In genomic region chr2:65231121-65231520, GRCh38 we compare ENCODE assay signal across 13 cellular contexts. TPM values are rescaled to one million over a fixed set of nuclear protein-coding genes. Genes with fewer than 3 reads are reported as not detected.
DNase-seq lines count a peak whose midpoint lies in the region; ATAC-seq and TF ChIP-seq lines count a peak whose summit lies in the region.
"Had no signal": no experiment of that assay in that cellular context is flagged by ENCODE, and none has a peak within 500 bp of the region (broad histone marks: within the 10 kb centered on the region; RNA-seq: fewer than 3 reads in every experiment).

No MANE protein-coding gene starts in this region.

- H3K4me1 Mint-ChIP-seq in CD14-positive monocyte (peaks cover 54% of the 10 kb centered on the region), memory B cell (peaks cover 29% of the 10 kb centered on the region)

- POLR2A ChIA-PET in HEK293T (lab: Yijun Ruan, JAX): no interaction called here

- ATAC-seq in memory B cell (ENCODE audit: low read depth): no peak
- no peak for ATAC-seq in GM18517 (IDR thresholded peaks at IDR 0.05; ENCODE audit: unreplicated experiment)
- ATAC-seq in GM21360 (IDR thresholded peaks at IDR 0.05; ENCODE audit: unreplicated experiment): no peak

- no peak overlapping the region for H3K9ac ChIP-seq in adipocyte (ENCODE audit: low read length)

- TF ChIP-seq CTCF in CD14-positive monocyte (IDR thresholded peaks at IDR 0.05): no peak

- H3K4me1 ChIP-seq in adipocyte (ENCODE audit: control insufficient read depth, insufficient read depth, low read length): peaks cover 52% of the 10 kb centered on the region

- H3K27me3 ChIP-seq in adipocyte (replicated peaks; ENCODE audit: control insufficient read depth, insufficient read depth, low read length): no peaks in the 10 kb centered on the region

- H3K4me3 ChIP-seq in adipocyte (ENCODE audit: low read length): peak overlapping the region; percentile 1
- H3K4me3 ChIP-seq: left ventricle myocardium inferior, PC-9 had no signal

- CTCF ChIA-PET in HEK293T (lab: Yijun Ruan, JAX): no interaction called here

- peaks cover 0 to 2% (median 0%) of the 10 kb centered on the region in 7 donors for H3K9me3 Mint-ChIP-seq in CD14-positive monocyte
- no peaks in the 10 kb centered on the region for H3K9me3 Mint-ChIP-seq in memory B cell

- H3K36me3 Mint-ChIP-seq in CD14-positive monocyte: peaks cover 17 to 34% of the 10 kb centered on the region in 2 donors
- H3K36me3 Mint-ChIP-seq in memory B cell: peaks cover 8% of the 10 kb centered on the region

- intact Hi-C loops in CD14-positive monocyte (cut with micrococcal nuclease): no loop called here

- H3K36me3 ChIP-seq in adipocyte (ENCODE audit: control insufficient read depth, insufficient read depth, low read length, severe bottlenecking): no peaks in the 10 kb centered on the region

- H3K27ac Mint-ChIP-seq in CD14-positive monocyte: peak overlapping the region in 5 of 7 donors; percentile 63 to 94 (median 89)
- H3K27ac Mint-ChIP-seq in memory B cell: peak overlapping the region; percentile 31

- H3K27me3 Mint-ChIP-seq in CD14-positive monocyte (ENCODE audit: low read depth in 3 of 3): peaks cover 0 to 4% (median 0%) of the 10 kb centered on the region in 3 donors
- H3K27me3 Mint-ChIP-seq in memory B cell: no peaks in the 10 kb centered on the region

- H3K9me3 ChIP-seq in adipocyte (ENCODE audit: control insufficient read depth, low read length): no peaks in the 10 kb centered on the region
- H3K9me3 ChIP-seq: left ventricle myocardium inferior had no signal

- H3K4me3 Mint-ChIP-seq in CD14-positive monocyte: no peak overlapping the region
- H3K4me3 Mint-ChIP-seq in memory B cell: peak overlapping the region; percentile 29

- DNase-seq in CD14-positive monocyte (ENCODE audit: low spot score) (no peak), HT1080 (ENCODE audit: low read depth) (peak; percentile 12), adipocyte (ENCODE audit: low read depth) (peak; percentile 75), memory B cell (ENCODE audit: low spot score in 2 of 2) (no peak), HEK293T (ENCODE audit: extremely low spot score) (no peak)
- DNase-seq in stimulated activated naive CD4-positive, alpha-beta T cell (lab: John Stamatoyannopoulos, UW): no peak
- DNase-seq: GDM1; left ventricle myocardium inferior; NCI-H1105; stimulated activated naive CD4-positive, alpha-beta T cell treated with Interleukin-2 at 50 U/mL for 16 hours had no signal

TF ChIP-seq in HEK293T, 16 proteins besides CTCF, POLR2A, EP300 and RAD21:
- no peak for TF ChIP-seq BHLHE40 (IDR thresholded peaks at IDR 0.05; ENCODE audit: borderline replicate concordance)
- TF ChIP-seq ELF4 (IDR thresholded peaks at IDR 0.05): no peak
- TF ChIP-seq CTBP1 (IDR thresholded peaks at IDR 0.05; ENCODE audit: borderline replicate concordance): no peak
- TF ChIP-seq TARDBP (IDR thresholded peaks at IDR 0.05): no peak
- TF ChIP-seq FOXK2 (IDR thresholded peaks at IDR 0.05): no peak
- TF ChIP-seq NFRKB (IDR thresholded peaks at IDR 0.05): no peak
- TF ChIP-seq ZNF384 (IDR thresholded peaks at IDR 0.05): no peak
- TF ChIP-seq PKNOX1 (IDR thresholded peaks at IDR 0.05): no peak
- no peak for TF ChIP-seq SP1 (IDR thresholded peaks at IDR 0.05)
- no peak for TF ChIP-seq HDGF (IDR thresholded peaks at IDR 0.05; ENCODE audit: borderline replicate concordance)
- no peak for TF ChIP-seq ARNT (IDR thresholded peaks at IDR 0.05)
- no peak for TF ChIP-seq SUZ12 (IDR thresholded peaks at IDR 0.05)
- no peak for TF ChIP-seq LEF1 (IDR thresholded peaks at IDR 0.05; ENCODE audit: borderline replicate concordance)
- no peak for TF ChIP-seq FOXA1 (IDR thresholded peaks at IDR 0.05)
- no peak for TF ChIP-seq FOXM1 (IDR thresholded peaks at IDR 0.05; ENCODE audit: borderline replicate concordance)
- no peak for TF ChIP-seq L3MBTL2 (conservative IDR thresholded peaks at IDR 0.05)

RNA-seq across cellular contexts. Expression of gene ACTR2, which starts 3.5 kb away (rescaled TPM):
- 100 to 1,000 TPM; 342 to 560 TPM for polyA plus RNA-seq in CD14-positive monocyte
- 45.7 and 114 TPM in 2 replicates for total RNA-seq in HT1080 (2014; rRNA removed; shearing (Covaris generic))
- polyA plus RNA-seq in HT1080 (2015; cell fraction: cytosol; rRNA removed): 248 and 309 TPM in 2 replicates
- polyA plus RNA-seq in HT1080 (2015; cell fraction: nucleus; rRNA removed): 212 and 231 TPM in 2 replicates

Comparison
In these comparisons a context has a peak if more than half of its experiments do, and no peak if none do; other contexts are left out.
1. DNase-seq: peak in HT1080 (single experiment) and adipocyte (single experiment); none in CD14-positive monocyte (single experiment), memory B cell (0 of 2), HEK293T (single experiment) and stimulated activated naive CD4-positive, alpha-beta T cell (0 of 6).